1 cellular context compared by ENCODE assay signal in genomic region chr10:46386694-46387093, GRCh38. TPM values are rescaled to one million over a fixed set of nuclear protein-coding genes. Genes with fewer than 3 reads are reported as not detected.
"Had no signal": no experiment of that assay in that cellular context is flagged by ENCODE, and none has a peak within 500 bp of the region (broad histone marks: within the 10 kb centered on the region; RNA-seq: fewer than 3 reads in every experiment).

No MANE protein-coding gene starts in this region.

RNA-seq across cellular contexts. Expression of gene ANXA8L1, which starts 11.1 kb away (rescaled TPM):
- total RNA-seq: thyroid gland had no signal
